In genomic region chr16:58329147-58329546, GRCh38 we compare ENCODE assay signal across 1 cellular context.
TF ChIP-seq lines count a peak whose summit lies in the region.

No MANE protein-coding gene starts in this region.

TF ChIP-seq in HCT116, 20 proteins besides CTCF, POLR2A, EP300 and RAD21 (continued from another document):
- no peak for TF ChIP-seq ZBTB33 (IDR thresholded peaks at IDR 0.05; ENCODE audit: extremely low read depth, insufficient replicate concordance, low read length)
- TF ChIP-seq SP1 (IDR thresholded peaks at IDR 0.05; ENCODE audit: low read depth) = no peak
- no peak for TF ChIP-seq SRF (IDR thresholded peaks at IDR 0.05; ENCODE audit: low read depth)
- peak; percentile 34; the same call in 1 of the 2 replicates for TF ChIP-seq FOSL1 (IDR thresholded peaks at IDR 0.05; ENCODE audit: low read depth)
- no peak for TF ChIP-seq POLR2AphosphoS5 (IDR thresholded peaks at IDR 0.05; ENCODE audit: low read depth, low read length)
- TF ChIP-seq EZH2 (IDR thresholded peaks at IDR 0.05) = no peak
- no peak for TF ChIP-seq EZH2phosphoT487 (IDR thresholded peaks at IDR 0.05; ENCODE audit: borderline replicate concordance)
